11 cellular contexts compared by ENCODE assay signal in genomic region chr20:50295762-50296449, GRCh38.
A peak's percentile ranks its signal among the peaks of the same experiment; 100 is the strongest.
DNase-seq lines count a peak whose midpoint lies in the region; ATAC-seq and TF ChIP-seq lines count a peak whose summit lies in the region.
"Had no signal": no experiment of that assay in that cellular context is flagged by ENCODE, and none has a peak within 500 bp of the region (broad histone marks: within the 10 kb centered on the region; RNA-seq: fewer than 3 reads in every experiment).

No MANE protein-coding gene starts in this region.

- 63 to 77% methylated on average over 20 of the region's 20 CpGs for WGBS in sigmoid colon, 2 donors

- H3K4me1 ChIP-seq in sigmoid colon, result peaks cover 0 to 24% (median 23%) of the 10 kb centered on the region in 4 donors

- TF ChIP-seq EP300 in sigmoid colon (IDR thresholded peaks at IDR 0.05), result no peak

- DNase-seq in Calu3 (peak; percentile 52), NCI-H1092 (lab: John Stamatoyannopoulos, UW) (peak; percentile 75), sigmoid colon (peak; percentile 72)
- DNase-seq in effector CD8-positive, alpha-beta T cell (lab: John Stamatoyannopoulos, UW), result no peak
- DNase-seq in activated CD8-positive, alpha-beta memory T cell treated with anti-CD3 and anti-CD28 coated beads, Interleukin-2, amount 50 U/mL, for 48 hours, result no peak
- DNase-seq: activated CD4-positive, CD25-positive, alpha-beta regulatory T cell; immature natural killer cell; NCI-H524 treated with DMSO at 0.1 percent for 48 hours had no signal

- H3K27me3 ChIP-seq in sigmoid colon, result no peaks in the 10 kb centered on the region

- H3K27ac ChIP-seq in cingulate gyrus (ENCODE audit: low read depth, low read length), result peak overlapping the region; percentile 43
- H3K27ac ChIP-seq in sigmoid colon, result peak overlapping the region; percentile 15 to 81 (median 60)
- H3K27ac ChIP-seq: SK-N-MC had no signal

- intact Hi-C loops in Calu3 (cut with micrococcal nuclease; ENCODE audit: unreplicated experiment) (no loop called here), sigmoid colon (cut with DNase I) (no loop called here)

- H3K4me3 ChIP-seq in sigmoid colon, result no peak overlapping the region
- H3K4me3 ChIP-seq: SK-N-MC had no signal

- H3K36me3 Mint-ChIP-seq in Calu3 (ENCODE audit: insufficient read depth, unreplicated experiment), result peaks cover 5% of the 10 kb centered on the region
- H3K36me3 Mint-ChIP-seq: immature natural killer cell had no signal

- H3K9me3 Mint-ChIP-seq in Calu3 (ENCODE audit: low read depth, unreplicated experiment), result peaks cover 3% of the 10 kb centered on the region
- H3K9me3 Mint-ChIP-seq: immature natural killer cell had no signal

- no peak overlapping the region for H3K4me3 Mint-ChIP-seq in Calu3 (ENCODE audit: low read depth, unreplicated experiment)
- H3K4me3 Mint-ChIP-seq: immature natural killer cell had no signal

- BruUV-seq in Calu3 (replicated peaks; lab: Mats Ljungman, UMichigan), result no TSS peak

- TF ChIP-seq CTCF in Calu3 (IDR thresholded peaks at IDR 0.05; ENCODE audit: unreplicated experiment) (no peak), sigmoid colon (IDR thresholded peaks at IDR 0.05) (no peak)

- no peaks in the 10 kb centered on the region for H3K9me3 ChIP-seq in sigmoid colon

- TF ChIP-seq POLR2A in sigmoid colon (IDR thresholded peaks at IDR 0.05), result no peak

- no peaks in the 10 kb centered on the region for H3K36me3 ChIP-seq in sigmoid colon

- peaks cover 44% of the 10 kb centered on the region for H3K4me1 Mint-ChIP-seq in Calu3 (ENCODE audit: low read depth, unreplicated experiment)

- H3K27ac Mint-ChIP-seq in Calu3 (ENCODE audit: unreplicated experiment), result no peak overlapping the region
- H3K27ac Mint-ChIP-seq: immature natural killer cell had no signal

- H3K27me3 Mint-ChIP-seq in Calu3 (ENCODE audit: unreplicated experiment), result peaks cover 12% of the 10 kb centered on the region

- ATAC-seq in HG02759 (IDR thresholded peaks at IDR 0.05; ENCODE audit: unreplicated experiment), result no peak

- CTCF ChIA-PET in Calu3 (lab: Charles Lee), result interaction anchor here (0.6 to 1.6 kb wide), 4 partner anchors 13 to 182 kb away, joined by 3 to 8 read pairs (median 4); no protein-coding TSS in a partner anchor

Comparison
In these comparisons a context has a peak if more than half of its experiments do, and no peak if none do; other contexts are left out.
1. DNase-seq: peak in Calu3 (single experiment), NCI-H1092 (single experiment) and sigmoid colon (single experiment); none in effector CD8-positive, alpha-beta T cell (single experiment) and activated CD8-positive, alpha-beta memory T cell treated with anti-CD3 and anti-CD28 coated beads, Interleukin-2, amount 50 U/mL, for 48 hours (single experiment).